11 cellular contexts compared by ENCODE assay signal in the genomic region with DNA sequence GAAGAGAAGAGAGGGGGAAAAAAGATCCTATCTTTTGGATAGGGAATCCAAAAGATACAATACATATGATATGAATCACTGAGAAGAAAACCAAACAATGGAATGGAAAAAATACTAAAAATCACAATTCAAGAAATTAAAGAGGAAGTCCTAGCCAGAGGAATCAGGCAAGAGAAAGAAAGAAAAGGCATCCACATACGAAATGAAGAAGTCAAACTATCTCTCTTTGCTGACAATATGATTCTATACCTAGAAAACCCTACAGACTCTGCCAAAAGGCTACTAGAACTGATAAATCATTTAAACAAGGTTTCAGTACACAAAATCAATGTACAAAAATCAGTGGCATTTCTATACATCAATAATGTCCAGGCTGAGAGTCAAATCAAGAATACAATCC.
"Had no signal": no experiment of that assay in that cellular context is flagged by ENCODE, and none has a peak within 500 bp of the region (broad histone marks: within the 10 kb centered on the region; RNA-seq: fewer than 3 reads in every experiment).

No MANE protein-coding gene starts in this region.

- H3K9me3 Mint-ChIP-seq: activated T-helper 17 cell treated with anti-CD3 and anti-CD28 coated beads, Interleukin-2, amount 50 U/mL, for 72 hours; neural crest cell; stimulated activated effector memory CD8-positive, alpha-beta T cell treated with anti-CD3 and anti-CD28 coated beads, Interleukin-12 subunit alpha, Interleukin-12 subunit beta, amount 100 ng/mL, for 72 hours had no signal

- ATAC-seq: activated CD4-positive, CD25-positive, alpha-beta regulatory T cell treated with anti-CD3 and anti-CD28 coated beads, Interleukin-2, amount 50 U/mL, for 24 hours; activated T-helper 17 cell treated with anti-CD3 and anti-CD28 coated beads, Interleukin-2, amount 50 U/mL, for 72 hours; left colon; lower lobe of right lung; stimulated activated effector memory CD8-positive, alpha-beta T cell treated with anti-CD3 and anti-CD28 coated beads, Interleukin-12 subunit alpha, Interleukin-12 subunit beta, amount 100 ng/mL, for 72 hours had no signal

- H3K4me1 Mint-ChIP-seq: activated T-helper 17 cell treated with anti-CD3 and anti-CD28 coated beads, Interleukin-2, amount 50 U/mL, for 72 hours; neural crest cell; stimulated activated effector memory CD8-positive, alpha-beta T cell treated with anti-CD3 and anti-CD28 coated beads, Interleukin-12 subunit alpha, Interleukin-12 subunit beta, amount 100 ng/mL, for 72 hours had no signal

- H3K4me3 ChIP-seq: lower lobe of right lung, thyroid gland had no signal

- H3K27ac Mint-ChIP-seq: activated T-helper 17 cell treated with anti-CD3 and anti-CD28 coated beads, Interleukin-2, amount 50 U/mL, for 72 hours; stimulated activated effector memory CD8-positive, alpha-beta T cell treated with anti-CD3 and anti-CD28 coated beads, Interleukin-12 subunit alpha, Interleukin-12 subunit beta, amount 100 ng/mL, for 72 hours had no signal

- DNase-seq: activated naive CD4-positive, alpha-beta T cell treated with Interleukin-2 at 50 U/mL for 16 hours; left colon; lower lobe of right lung; midbrain; stimulated activated CD4-positive, alpha-beta T cell treated with anti-CD3 and anti-CD28 coated beads, Interleukin-12 subunit alpha, Interleukin-12 subunit beta, amount 100 ng/mL, for 4 hours; stimulated activated CD4-positive, alpha-beta T cell treated with anti-CD3 and anti-CD28 coated beads, Interleukin-2, amount 100 ng/mL, for 24 hours; thyroid gland had no signal

- H3K36me3 Mint-ChIP-seq: stimulated activated effector memory CD8-positive, alpha-beta T cell treated with anti-CD3 and anti-CD28 coated beads, Interleukin-12 subunit alpha, Interleukin-12 subunit beta, amount 100 ng/mL, for 72 hours had no signal

- H3K4me3 Mint-ChIP-seq: activated T-helper 17 cell treated with anti-CD3 and anti-CD28 coated beads, Interleukin-2, amount 50 U/mL, for 72 hours; neural crest cell; stimulated activated effector memory CD8-positive, alpha-beta T cell treated with anti-CD3 and anti-CD28 coated beads, Interleukin-12 subunit alpha, Interleukin-12 subunit beta, amount 100 ng/mL, for 72 hours had no signal

- H3K4me1 ChIP-seq: lower lobe of right lung, thyroid gland had no signal

- H3K27me3 Mint-ChIP-seq: activated T-helper 17 cell treated with anti-CD3 and anti-CD28 coated beads, Interleukin-2, amount 50 U/mL, for 72 hours had no signal

- H3K36me3 ChIP-seq: lower lobe of right lung, thyroid gland had no signal

- H3K27me3 ChIP-seq: thyroid gland had no signal

- H3K9me3 ChIP-seq: lower lobe of right lung, thyroid gland had no signal

- H3K27ac ChIP-seq: lower lobe of right lung, thyroid gland had no signal
